Comparison of ENCODE assay signal across 12 cellular contexts in the genomic region with DNA sequence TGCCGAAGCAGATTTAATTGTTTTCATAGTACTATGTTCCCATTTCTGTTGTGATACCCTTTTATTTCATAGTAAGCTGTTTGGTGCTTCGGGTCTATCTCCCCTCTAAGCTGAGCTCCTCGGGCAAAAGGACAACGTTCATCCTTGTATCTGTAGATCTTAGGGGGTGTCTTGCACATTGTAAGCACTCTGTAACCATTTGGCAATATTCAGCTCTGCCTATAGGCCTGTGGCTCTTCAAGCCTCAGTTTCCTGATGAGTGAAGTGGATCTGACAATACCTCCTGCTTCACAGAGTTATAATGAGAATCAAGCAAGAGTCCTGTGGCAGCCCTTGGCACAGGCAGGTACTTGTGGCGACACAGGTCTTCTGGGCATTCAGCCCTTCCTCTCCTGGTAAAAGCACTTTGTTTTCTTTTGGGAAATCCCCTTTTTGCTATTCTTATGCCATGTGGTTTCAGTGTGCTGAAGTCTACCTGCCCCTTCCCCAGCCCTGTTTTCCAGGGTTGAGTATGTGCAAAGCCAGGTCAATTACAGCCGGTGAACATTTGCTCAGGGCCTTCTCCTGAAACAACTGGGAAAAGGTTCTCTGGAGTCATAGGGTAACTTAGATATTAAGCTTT. TPM values are rescaled to one million over a fixed set of nuclear protein-coding genes. Genes with fewer than 3 reads are reported as not detected.
DNase-seq lines count a peak whose midpoint lies in the region; ATAC-seq, FAIRE-seq and TF ChIP-seq lines count a peak whose summit lies in the region.
"Had no signal": no experiment of that assay in that cellular context is flagged by ENCODE, and none has a peak within 500 bp of the region (broad histone marks: within the 10 kb centered on the region; RNA-seq: fewer than 3 reads in every experiment).

No MANE protein-coding gene starts in this region.

- intact Hi-C loops in left lung (cut with DNase I), result no loop called here

- H3K36me3 Mint-ChIP-seq in effector memory CD8-positive, alpha-beta T cell (ENCODE audit: insufficient read depth), result no peaks in the 10 kb centered on the region

- ATAC-seq in GM18870 (IDR thresholded peaks at IDR 0.05; ENCODE audit: unreplicated experiment) (peak; percentile 85), GM21723 (IDR thresholded peaks at IDR 0.05; ENCODE audit: unreplicated experiment) (peak; percentile 71), HG03378 (IDR thresholded peaks at IDR 0.05; ENCODE audit: unreplicated experiment) (peak; percentile 77), left lung (peak; percentile 44)
- no peak for ATAC-seq in effector memory CD8-positive, alpha-beta T cell (replicated peaks)

- DNase-seq in left lung (no peak), NCI-H526 treated with DMSO at 0.1 percent for 48 hours (lab: John Stamatoyannopoulos, UW) (no peak), NCI-H774 (lab: John Stamatoyannopoulos, UW) (no peak), D721Med (ENCODE audit: insufficient read length, low spot score) (no peak)
- DNase-seq in effector memory CD8-positive, alpha-beta T cell, result no peak
- DNase-seq: C1 segment of cervical spinal cord, colonic mucosa, NCI-H446 treated with DMSO at 0.1 percent for 48 hours, nucleus accumbens had no signal

- H3K27ac Mint-ChIP-seq in effector memory CD8-positive, alpha-beta T cell, result no peak overlapping the region

- no peak overlapping the region for H3K27ac ChIP-seq in left lung
- H3K27ac ChIP-seq: colonic mucosa had no signal

- H3K36me3 ChIP-seq in left lung, result no peaks in the 10 kb centered on the region
- H3K36me3 ChIP-seq: colonic mucosa had no signal

- no peaks in the 10 kb centered on the region for H3K9me3 ChIP-seq in left lung
- H3K9me3 ChIP-seq: colonic mucosa had no signal

- H3K4me1 ChIP-seq in left lung, result no peaks in the 10 kb centered on the region
- H3K4me1 ChIP-seq: colonic mucosa had no signal

- no peaks in the 10 kb centered on the region for H3K9me3 Mint-ChIP-seq in effector memory CD8-positive, alpha-beta T cell

- no peaks in the 10 kb centered on the region for H3K27me3 ChIP-seq in left lung
- H3K27me3 ChIP-seq: colonic mucosa had no signal

- TF ChIP-seq CTCF in left lung (IDR thresholded peaks at IDR 0.05) (no peak), D721Med (IDR thresholded peaks at IDR 0.05; ENCODE audit: insufficient read depth, missing control alignments) (no peak)

- no peak overlapping the region for H3K4me3 Mint-ChIP-seq in effector memory CD8-positive, alpha-beta T cell

- no peak for FAIRE-seq in D721Med (lab: Jason Lieb, UNC)

- no peak overlapping the region for H3K4me3 ChIP-seq in left lung
- H3K4me3 ChIP-seq: colonic mucosa had no signal

- peaks cover 23 to 37% of the 10 kb centered on the region in 2 donors for H3K27me3 Mint-ChIP-seq in effector memory CD8-positive, alpha-beta T cell

- H3K4me1 Mint-ChIP-seq in effector memory CD8-positive, alpha-beta T cell (ENCODE audit: low read depth in 2 of 2), result peaks cover 0 to 2% of the 10 kb centered on the region in 2 donors

RNA-seq across cellular contexts. Expression of a gene that starts 8.5 kb away (rescaled TPM):
- 1 to 10 TPM; 4.0 to 5.6 TPM for total RNA-seq in left lung
